In genomic region chr21:33374080-33374873, GRCh38 we compare ENCODE assay signal across 8 cellular contexts. TPM values are rescaled to one million over a fixed set of nuclear protein-coding genes. Genes with fewer than 3 reads are reported as not detected.
DNase-seq lines count a peak whose midpoint lies in the region; ATAC-seq and TF ChIP-seq lines count a peak whose summit lies in the region.

No MANE protein-coding gene starts in this region.

- peak overlapping the region; percentile 36 for H3K27ac Mint-ChIP-seq in activated CD4-positive, alpha-beta T cell treated with anti-CD3 and anti-CD28 coated beads, Interleukin-2, amount 10 ng/mL, durations not matched to agents 24 days and 14 days
- no peak overlapping the region for H3K27ac Mint-ChIP-seq in nephron

- ATAC-seq in GM19463 (IDR thresholded peaks at IDR 0.05; ENCODE audit: unreplicated experiment) (peak; percentile 48), HG02938 (IDR thresholded peaks at IDR 0.05; ENCODE audit: unreplicated experiment) (no peak)

- no peaks in the 10 kb centered on the region for H3K27me3 ChIP-seq in BE2C

- H3K4me3 ChIP-seq in BE2C (ENCODE audit: low read depth, low read length) = no peak overlapping the region

- peaks cover 28% of the 10 kb centered on the region for H3K27me3 Mint-ChIP-seq in activated CD4-positive, alpha-beta T cell treated with anti-CD3 and anti-CD28 coated beads, Interleukin-2, amount 10 ng/mL, durations not matched to agents 24 days and 14 days
- H3K27me3 Mint-ChIP-seq in nephron (ENCODE audit: low read depth) = no peaks in the 10 kb centered on the region

- no peaks in the 10 kb centered on the region for H3K4me1 ChIP-seq in BE2C

- no peak overlapping the region for H3K4me3 Mint-ChIP-seq in activated CD4-positive, alpha-beta T cell treated with anti-CD3 and anti-CD28 coated beads, Interleukin-2, amount 10 ng/mL, durations not matched to agents 24 days and 14 days
- no peak overlapping the region for H3K4me3 Mint-ChIP-seq in nephron

- peaks cover 3% of the 10 kb centered on the region; the same call in 1 of the 2 replicates for H3K9me3 ChIP-seq in BE2C

- H3K36me3 ChIP-seq in BE2C = no peaks in the 10 kb centered on the region

- peaks cover 3% of the 10 kb centered on the region for H3K9me3 Mint-ChIP-seq in activated CD4-positive, alpha-beta T cell treated with anti-CD3 and anti-CD28 coated beads, Interleukin-2, amount 10 ng/mL, durations not matched to agents 24 days and 14 days
- peaks cover 9% of the 10 kb centered on the region for H3K9me3 Mint-ChIP-seq in nephron

- peaks cover 2% of the 10 kb centered on the region for H3K36me3 Mint-ChIP-seq in activated CD4-positive, alpha-beta T cell treated with anti-CD3 and anti-CD28 coated beads, Interleukin-2, amount 10 ng/mL, durations not matched to agents 24 days and 14 days (ENCODE audit: low read depth)
- no peaks in the 10 kb centered on the region for H3K36me3 Mint-ChIP-seq in nephron (ENCODE audit: low read depth)

- TF ChIP-seq CTCF in BE2C (IDR thresholded peaks at IDR 0.05; ENCODE audit: low read depth, low read length) = peak; percentile 83
- peak; percentile 29 to 50 (median 39) for TF ChIP-seq CTCF in nephron (IDR thresholded peaks at IDR 0.05; ENCODE audit: unreplicated experiment in 3 of 3)

- H3K27ac ChIP-seq in epithelial cell of prostate = peak overlapping the region; percentile 2

- intact Hi-C loops in activated CD4-positive, alpha-beta T cell treated with anti-CD3 and anti-CD28 coated beads, Interleukin-2, amount 10 ng/mL, durations not matched to agents 24 days and 14 days (cut with micrococcal nuclease) = loop anchor here (1.0 kb wide), 1 partner anchor 175 kb away; no protein-coding TSS in a partner anchor

- H3K4me1 Mint-ChIP-seq in activated CD4-positive, alpha-beta T cell treated with anti-CD3 and anti-CD28 coated beads, Interleukin-2, amount 10 ng/mL, durations not matched to agents 24 days and 14 days = peaks cover 7% of the 10 kb centered on the region
- H3K4me1 Mint-ChIP-seq in nephron = no peaks in the 10 kb centered on the region

- DNase-seq in BE2C (peak; percentile 51), NCI-H2171 treated with DMSO at 0.1 percent for 48 hours (lab: John Stamatoyannopoulos, UW) (peak; percentile 70), epithelial cell of prostate (ENCODE audit: low read depth, low spot score) (no peak), foreskin melanocyte (no peak)
- DNase-seq in activated CD4-positive, alpha-beta T cell treated with anti-CD3 and anti-CD28 coated beads, Interleukin-2, amount 10 ng/mL, durations not matched to agents 24 days and 14 days = peak; percentile 86

RNA-seq across cellular contexts. Expression of gene IFNGR2, which starts 28.9 kb away (rescaled TPM):
- polyA plus RNA-seq in BE2C (2012; ENCODE audit: insufficient read depth, insufficient read length, low read depth) = 21.1 TPM
- 8.5 and 9.9 TPM in 2 replicates for total RNA-seq in activated CD4-positive, alpha-beta T cell treated with anti-CD3 and anti-CD28 coated beads, Interleukin-2, amount 10 ng/mL, durations not matched to agents 24 days and 14 days

RNA-seq across cellular contexts. Expression of gene IFNAR1, which starts 49.5 kb away (rescaled TPM):
- 26.3 TPM for polyA plus RNA-seq in BE2C (2012; ENCODE audit: insufficient read depth, insufficient read length, low read depth)
- total RNA-seq in activated CD4-positive, alpha-beta T cell treated with anti-CD3 and anti-CD28 coated beads, Interleukin-2, amount 10 ng/mL, durations not matched to agents 24 days and 14 days = 19.0 and 24.0 TPM in 2 replicates

Comparison
In these comparisons a context has a peak if more than half of its experiments do, and no peak if none do; other contexts are left out.
1. DNase-seq: peak in BE2C (single experiment), NCI-H2171 treated with DMSO at 0.1 percent for 48 hours (single experiment) and activated CD4-positive, alpha-beta T cell treated with anti-CD3 and anti-CD28 coated beads, Interleukin-2, amount 10 ng/mL, durations not matched to agents 24 days and 14 days (single experiment); none in epithelial cell of prostate (single experiment) and foreskin melanocyte (single experiment).